Comparison of ENCODE assay signal across 1 cellular context in the genomic region with DNA sequence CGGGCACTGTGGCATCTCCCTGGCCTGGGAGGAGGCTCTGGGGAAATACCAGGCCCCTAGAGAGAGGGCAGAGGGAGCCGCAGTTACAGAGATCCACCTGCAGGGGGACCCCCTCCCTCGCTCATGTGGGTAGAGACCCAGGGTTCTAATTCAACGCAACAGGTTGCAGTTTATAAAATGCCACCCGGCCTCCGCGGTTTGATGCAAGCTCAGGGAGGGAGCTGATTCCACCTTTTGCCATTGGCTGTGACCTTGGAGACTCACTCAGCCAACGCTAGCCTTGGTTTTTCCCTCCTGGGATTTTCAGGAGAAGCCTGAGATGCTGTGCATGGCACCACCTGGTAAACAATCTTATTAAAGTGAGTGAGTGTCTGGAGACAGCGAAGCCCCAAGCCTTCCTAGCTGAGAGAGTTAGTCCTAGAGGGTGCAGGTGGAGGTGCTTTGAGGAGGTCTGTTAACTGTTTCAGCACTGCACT.
TF ChIP-seq lines count a peak whose summit lies in the region.

No MANE protein-coding gene starts in this region.

TF ChIP-seq in HepG2, 621 proteins besides CTCF, POLR2A, EP300 and RAD21 (continued from another document and continues in another):
- TF ChIP-seq, protein P1, sequence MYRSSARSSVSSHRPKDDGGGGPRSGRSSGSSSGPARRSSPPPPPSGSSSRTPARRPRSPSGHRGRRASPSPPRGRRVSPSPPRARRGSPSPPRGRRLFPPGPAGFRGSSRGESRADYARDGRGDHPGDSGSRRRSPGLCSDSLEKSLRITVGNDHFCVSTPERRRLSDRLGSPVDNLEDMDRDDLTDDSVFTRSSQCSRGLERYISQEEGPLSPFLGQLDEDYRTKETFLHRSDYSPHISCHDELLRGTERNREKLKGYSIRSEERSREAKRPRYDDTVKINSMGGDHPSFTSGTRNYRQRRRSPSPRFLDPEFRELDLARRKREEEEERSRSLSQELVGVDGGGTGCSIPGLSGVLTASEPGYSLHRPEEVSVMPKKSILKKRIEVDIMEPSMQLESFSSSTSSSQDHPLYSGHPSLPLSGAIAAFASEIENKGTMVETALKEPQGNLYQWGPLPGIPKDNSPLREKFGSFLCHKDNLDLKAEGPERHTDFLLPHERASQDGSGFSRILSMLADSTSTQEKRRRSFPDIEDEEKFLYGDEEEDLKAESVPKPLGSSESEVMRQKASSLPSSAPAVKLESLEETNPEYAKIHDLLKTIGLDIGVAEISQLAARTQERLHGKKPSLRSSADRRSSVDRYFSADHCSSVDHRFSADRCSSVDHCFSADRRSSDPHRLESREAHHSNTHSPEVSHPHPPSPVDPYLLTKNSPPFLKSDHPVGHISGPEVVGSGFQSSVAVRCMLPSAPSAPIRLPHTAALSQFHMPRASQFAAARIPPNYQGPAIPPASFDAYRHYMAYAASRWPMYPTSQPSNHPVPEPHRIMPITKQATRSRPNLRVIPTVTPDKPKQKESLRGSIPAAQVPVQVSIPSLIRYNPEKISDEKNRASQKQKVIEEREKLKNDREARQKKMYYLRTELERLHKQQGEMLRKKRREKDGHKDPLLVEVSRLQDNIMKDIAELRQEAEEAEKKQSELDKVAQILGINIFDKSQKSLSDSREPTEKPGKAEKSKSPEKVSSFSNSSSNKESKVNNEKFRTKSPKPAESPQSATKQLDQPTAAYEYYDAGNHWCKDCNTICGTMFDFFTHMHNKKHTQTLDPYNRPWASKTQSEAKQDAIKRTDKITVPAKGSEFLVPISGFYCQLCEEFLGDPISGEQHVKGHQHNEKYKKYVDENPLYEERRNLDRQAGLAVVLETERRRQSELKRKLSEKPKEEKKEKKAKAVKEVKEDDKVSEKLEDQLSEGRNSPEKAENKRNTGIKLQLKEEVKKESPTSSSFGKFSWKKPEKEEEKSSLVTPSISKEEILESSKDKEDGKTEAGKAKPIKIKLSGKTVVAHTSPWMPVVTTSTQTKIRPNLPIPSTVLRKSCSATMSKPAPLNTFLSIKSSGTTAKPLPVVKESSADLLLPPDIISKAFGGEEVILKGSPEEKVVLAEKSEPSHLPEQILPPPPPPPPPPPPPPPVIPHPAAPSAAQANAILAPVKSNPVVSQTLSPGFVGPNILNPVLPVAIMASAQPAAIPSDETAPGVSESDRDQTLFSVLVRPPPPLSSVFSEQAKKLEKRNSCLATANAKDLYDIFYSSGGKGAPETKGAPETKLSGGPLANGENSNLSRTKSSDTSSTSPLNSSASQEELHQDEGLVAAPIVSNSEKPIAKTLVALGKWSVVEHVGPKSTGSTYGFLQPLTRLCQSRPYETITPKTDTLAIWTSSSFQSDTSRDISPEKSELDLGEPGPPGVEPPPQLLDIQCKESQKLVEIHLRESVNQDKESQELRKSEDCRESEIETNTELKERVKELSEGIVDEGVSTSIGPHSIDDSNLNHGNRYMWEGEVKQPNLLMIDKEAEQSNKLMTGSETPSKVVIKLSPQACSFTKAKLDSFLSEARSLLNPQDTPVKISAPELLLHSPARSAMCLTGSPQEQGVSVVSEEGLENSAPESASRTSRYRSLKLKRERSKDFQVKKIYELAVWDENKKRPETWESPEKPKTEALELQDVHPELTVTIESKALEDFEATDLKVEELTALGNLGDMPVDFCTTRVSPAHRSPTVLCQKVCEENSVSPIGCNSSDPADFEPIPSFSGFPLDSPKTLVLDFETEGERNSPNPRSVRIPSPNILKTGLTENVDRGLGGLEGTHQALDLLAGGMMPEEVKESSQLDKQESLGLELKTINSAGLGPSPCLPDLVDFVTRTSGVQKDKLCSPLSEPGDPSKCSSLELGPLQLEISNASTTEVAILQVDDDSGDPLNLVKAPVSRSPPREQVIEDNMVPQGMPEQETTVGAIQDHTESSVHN (CRISPR knock-in tag; IDR thresholded peaks at IDR 0.05), result no peak
- TF ChIP-seq, protein P2, sequence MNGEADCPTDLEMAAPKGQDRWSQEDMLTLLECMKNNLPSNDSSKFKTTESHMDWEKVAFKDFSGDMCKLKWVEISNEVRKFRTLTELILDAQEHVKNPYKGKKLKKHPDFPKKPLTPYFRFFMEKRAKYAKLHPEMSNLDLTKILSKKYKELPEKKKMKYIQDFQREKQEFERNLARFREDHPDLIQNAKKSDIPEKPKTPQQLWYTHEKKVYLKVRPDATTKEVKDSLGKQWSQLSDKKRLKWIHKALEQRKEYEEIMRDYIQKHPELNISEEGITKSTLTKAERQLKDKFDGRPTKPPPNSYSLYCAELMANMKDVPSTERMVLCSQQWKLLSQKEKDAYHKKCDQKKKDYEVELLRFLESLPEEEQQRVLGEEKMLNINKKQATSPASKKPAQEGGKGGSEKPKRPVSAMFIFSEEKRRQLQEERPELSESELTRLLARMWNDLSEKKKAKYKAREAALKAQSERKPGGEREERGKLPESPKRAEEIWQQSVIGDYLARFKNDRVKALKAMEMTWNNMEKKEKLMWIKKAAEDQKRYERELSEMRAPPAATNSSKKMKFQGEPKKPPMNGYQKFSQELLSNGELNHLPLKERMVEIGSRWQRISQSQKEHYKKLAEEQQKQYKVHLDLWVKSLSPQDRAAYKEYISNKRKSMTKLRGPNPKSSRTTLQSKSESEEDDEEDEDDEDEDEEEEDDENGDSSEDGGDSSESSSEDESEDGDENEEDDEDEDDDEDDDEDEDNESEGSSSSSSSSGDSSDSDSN (CRISPR knock-in tag; IDR thresholded peaks at IDR 0.05), result peak; percentile 48; the same call in 1 of the 2 replicates
- TF ChIP-seq, protein P3, sequence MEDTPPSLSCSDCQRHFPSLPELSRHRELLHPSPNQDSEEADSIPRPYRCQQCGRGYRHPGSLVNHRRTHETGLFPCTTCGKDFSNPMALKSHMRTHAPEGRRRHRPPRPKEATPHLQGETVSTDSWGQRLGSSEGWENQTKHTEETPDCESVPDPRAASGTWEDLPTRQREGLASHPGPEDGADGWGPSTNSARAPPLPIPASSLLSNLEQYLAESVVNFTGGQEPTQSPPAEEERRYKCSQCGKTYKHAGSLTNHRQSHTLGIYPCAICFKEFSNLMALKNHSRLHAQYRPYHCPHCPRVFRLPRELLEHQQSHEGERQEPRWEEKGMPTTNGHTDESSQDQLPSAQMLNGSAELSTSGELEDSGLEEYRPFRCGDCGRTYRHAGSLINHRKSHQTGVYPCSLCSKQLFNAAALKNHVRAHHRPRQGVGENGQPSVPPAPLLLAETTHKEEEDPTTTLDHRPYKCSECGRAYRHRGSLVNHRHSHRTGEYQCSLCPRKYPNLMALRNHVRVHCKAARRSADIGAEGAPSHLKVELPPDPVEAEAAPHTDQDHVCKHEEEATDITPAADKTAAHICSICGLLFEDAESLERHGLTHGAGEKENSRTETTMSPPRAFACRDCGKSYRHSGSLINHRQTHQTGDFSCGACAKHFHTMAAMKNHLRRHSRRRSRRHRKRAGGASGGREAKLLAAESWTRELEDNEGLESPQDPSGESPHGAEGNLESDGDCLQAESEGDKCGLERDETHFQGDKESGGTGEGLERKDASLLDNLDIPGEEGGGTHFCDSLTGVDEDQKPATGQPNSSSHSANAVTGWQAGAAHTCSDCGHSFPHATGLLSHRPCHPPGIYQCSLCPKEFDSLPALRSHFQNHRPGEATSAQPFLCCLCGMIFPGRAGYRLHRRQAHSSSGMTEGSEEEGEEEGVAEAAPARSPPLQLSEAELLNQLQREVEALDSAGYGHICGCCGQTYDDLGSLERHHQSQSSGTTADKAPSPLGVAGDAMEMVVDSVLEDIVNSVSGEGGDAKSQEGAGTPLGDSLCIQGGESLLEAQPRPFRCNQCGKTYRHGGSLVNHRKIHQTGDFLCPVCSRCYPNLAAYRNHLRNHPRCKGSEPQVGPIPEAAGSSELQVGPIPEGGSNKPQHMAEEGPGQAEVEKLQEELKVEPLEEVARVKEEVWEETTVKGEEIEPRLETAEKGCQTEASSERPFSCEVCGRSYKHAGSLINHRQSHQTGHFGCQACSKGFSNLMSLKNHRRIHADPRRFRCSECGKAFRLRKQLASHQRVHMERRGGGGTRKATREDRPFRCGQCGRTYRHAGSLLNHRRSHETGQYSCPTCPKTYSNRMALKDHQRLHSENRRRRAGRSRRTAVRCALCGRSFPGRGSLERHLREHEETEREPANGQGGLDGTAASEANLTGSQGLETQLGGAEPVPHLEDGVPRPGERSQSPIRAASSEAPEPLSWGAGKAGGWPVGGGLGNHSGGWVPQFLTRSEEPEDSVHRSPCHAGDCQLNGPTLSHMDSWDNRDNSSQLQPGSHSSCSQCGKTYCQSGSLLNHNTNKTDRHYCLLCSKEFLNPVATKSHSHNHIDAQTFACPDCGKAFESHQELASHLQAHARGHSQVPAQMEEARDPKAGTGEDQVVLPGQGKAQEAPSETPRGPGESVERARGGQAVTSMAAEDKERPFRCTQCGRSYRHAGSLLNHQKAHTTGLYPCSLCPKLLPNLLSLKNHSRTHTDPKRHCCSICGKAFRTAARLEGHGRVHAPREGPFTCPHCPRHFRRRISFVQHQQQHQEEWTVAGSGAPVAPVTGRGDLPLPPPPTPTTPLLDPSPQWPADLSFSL (CRISPR knock-in tag; IDR thresholded peaks at IDR 0.05), result no peak
- TF ChIP-seq, protein P4, sequence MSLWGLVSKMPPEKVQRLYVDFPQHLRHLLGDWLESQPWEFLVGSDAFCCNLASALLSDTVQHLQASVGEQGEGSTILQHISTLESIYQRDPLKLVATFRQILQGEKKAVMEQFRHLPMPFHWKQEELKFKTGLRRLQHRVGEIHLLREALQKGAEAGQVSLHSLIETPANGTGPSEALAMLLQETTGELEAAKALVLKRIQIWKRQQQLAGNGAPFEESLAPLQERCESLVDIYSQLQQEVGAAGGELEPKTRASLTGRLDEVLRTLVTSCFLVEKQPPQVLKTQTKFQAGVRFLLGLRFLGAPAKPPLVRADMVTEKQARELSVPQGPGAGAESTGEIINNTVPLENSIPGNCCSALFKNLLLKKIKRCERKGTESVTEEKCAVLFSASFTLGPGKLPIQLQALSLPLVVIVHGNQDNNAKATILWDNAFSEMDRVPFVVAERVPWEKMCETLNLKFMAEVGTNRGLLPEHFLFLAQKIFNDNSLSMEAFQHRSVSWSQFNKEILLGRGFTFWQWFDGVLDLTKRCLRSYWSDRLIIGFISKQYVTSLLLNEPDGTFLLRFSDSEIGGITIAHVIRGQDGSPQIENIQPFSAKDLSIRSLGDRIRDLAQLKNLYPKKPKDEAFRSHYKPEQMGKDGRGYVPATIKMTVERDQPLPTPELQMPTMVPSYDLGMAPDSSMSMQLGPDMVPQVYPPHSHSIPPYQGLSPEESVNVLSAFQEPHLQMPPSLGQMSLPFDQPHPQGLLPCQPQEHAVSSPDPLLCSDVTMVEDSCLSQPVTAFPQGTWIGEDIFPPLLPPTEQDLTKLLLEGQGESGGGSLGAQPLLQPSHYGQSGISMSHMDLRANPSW (CRISPR knock-in tag; IDR thresholded peaks at IDR 0.05; ENCODE audit: borderline replicate concordance), result peak; percentile 73
- no peak for TF ChIP-seq ZNF501 (CRISPR knock-in tag; IDR thresholded peaks at IDR 0.05)
- TF ChIP-seq, protein P5, sequence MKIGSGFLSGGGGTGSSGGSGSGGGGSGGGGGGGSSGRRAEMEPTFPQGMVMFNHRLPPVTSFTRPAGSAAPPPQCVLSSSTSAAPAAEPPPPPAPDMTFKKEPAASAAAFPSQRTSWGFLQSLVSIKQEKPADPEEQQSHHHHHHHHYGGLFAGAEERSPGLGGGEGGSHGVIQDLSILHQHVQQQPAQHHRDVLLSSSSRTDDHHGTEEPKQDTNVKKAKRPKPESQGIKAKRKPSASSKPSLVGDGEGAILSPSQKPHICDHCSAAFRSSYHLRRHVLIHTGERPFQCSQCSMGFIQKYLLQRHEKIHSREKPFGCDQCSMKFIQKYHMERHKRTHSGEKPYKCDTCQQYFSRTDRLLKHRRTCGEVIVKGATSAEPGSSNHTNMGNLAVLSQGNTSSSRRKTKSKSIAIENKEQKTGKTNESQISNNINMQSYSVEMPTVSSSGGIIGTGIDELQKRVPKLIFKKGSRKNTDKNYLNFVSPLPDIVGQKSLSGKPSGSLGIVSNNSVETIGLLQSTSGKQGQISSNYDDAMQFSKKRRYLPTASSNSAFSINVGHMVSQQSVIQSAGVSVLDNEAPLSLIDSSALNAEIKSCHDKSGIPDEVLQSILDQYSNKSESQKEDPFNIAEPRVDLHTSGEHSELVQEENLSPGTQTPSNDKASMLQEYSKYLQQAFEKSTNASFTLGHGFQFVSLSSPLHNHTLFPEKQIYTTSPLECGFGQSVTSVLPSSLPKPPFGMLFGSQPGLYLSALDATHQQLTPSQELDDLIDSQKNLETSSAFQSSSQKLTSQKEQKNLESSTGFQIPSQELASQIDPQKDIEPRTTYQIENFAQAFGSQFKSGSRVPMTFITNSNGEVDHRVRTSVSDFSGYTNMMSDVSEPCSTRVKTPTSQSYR (CRISPR knock-in tag; IDR thresholded peaks at IDR 0.05; ENCODE audit: borderline replicate concordance), result no peak
- no peak for TF ChIP-seq ONECUT2 (CRISPR knock-in tag; IDR thresholded peaks at IDR 0.05)
